Comparison of ENCODE assay signal across 15 cellular contexts in genomic region chr10:99530108-99531025, GRCh38. TPM values are rescaled to one million over a fixed set of nuclear protein-coding genes. Genes with fewer than 3 reads are reported as not detected.
DNase-seq lines count a peak whose midpoint lies in the region; TF ChIP-seq lines count a peak whose summit lies in the region.
"Had no signal": no experiment of that assay in that cellular context is flagged by ENCODE, and none has a peak within 500 bp of the region (broad histone marks: within the 10 kb centered on the region; RNA-seq: fewer than 3 reads in every experiment).

No MANE protein-coding gene starts in this region.

- DNase-seq in cardiac muscle cell (ENCODE audit: low read depth in 1 of 2, low spot score in 1 of 2), result no peak
- no peak for DNase-seq in cardiac septum (ENCODE audit: low spot score)
- no peak for DNase-seq in activated naive CD8-positive, alpha-beta T cell treated with anti-CD3 and anti-CD28 coated beads for 36 hours
- peak; percentile 62 for DNase-seq in mesenchymal stem cell
- no peak for DNase-seq in type B pancreatic cell (ENCODE audit: extremely low spot score, unreplicated experiment)
- no peak for DNase-seq in HEK293T (ENCODE audit: extremely low spot score)
- DNase-seq in caudate nucleus (lab: John Stamatoyannopoulos, UW), result no peak
- DNase-seq in NCI-H524 treated with DMSO at 0.1 percent for 48 hours (lab: John Stamatoyannopoulos, UW), result no peak
- DNase-seq: NCI-H1105, NCI-H82 had no signal

- H3K4me3 Mint-ChIP-seq in activated naive CD8-positive, alpha-beta T cell treated with anti-CD3 and anti-CD28 coated beads for 36 hours, result peak overlapping the region; percentile 29
- H3K4me3 Mint-ChIP-seq in type B pancreatic cell, result peak overlapping the region; percentile 47

- H3K79me1 ChIP-seq in mesenchymal stem cell (replicated peaks; ENCODE audit: low read length, poor library complexity, severe bottlenecking), result no peaks in the 10 kb centered on the region

- H3K18ac ChIP-seq in mesenchymal stem cell (ENCODE audit: low read depth in 1 of 2, low read length in 2 of 2), result peak overlapping the region; percentile 93 to 98

- no peak overlapping the region for H2BK5ac ChIP-seq in mesenchymal stem cell (ENCODE audit: low read depth, low read length, poor library complexity, severe bottlenecking)

- H3K36me3 ChIP-seq in cardiac muscle cell, result no peaks in the 10 kb centered on the region
- H3K36me3 ChIP-seq in mesenchymal stem cell (ENCODE audit: control insufficient read depth in 1 of 2, insufficient read depth in 2 of 2, low read depth in 1 of 2, low read length in 2 of 2), result peaks cover 0 to 5% of the 10 kb centered on the region in 2 experiments
- H3K36me3 ChIP-seq: left lung, right lobe of liver had no signal

- no peak for TF ChIP-seq CTCF in cardiac muscle cell (IDR thresholded peaks at IDR 0.05; ENCODE audit: low read depth, low read length)
- no peak for TF ChIP-seq CTCF in type B pancreatic cell (conservative IDR thresholded peaks at IDR 0.05)

- H2BK120ac ChIP-seq in mesenchymal stem cell (ENCODE audit: low read depth, low read length), result peak overlapping the region; percentile 97

- POLR2A ChIA-PET in HEK293T (lab: Yijun Ruan, JAX), result interaction anchor here (0.6 to 4.7 kb wide), 3 partner anchors 8 to 90 kb away, joined by 3 to 21 read pairs (median 3); no protein-coding TSS in a partner anchor

- no peak overlapping the region for H3K9ac ChIP-seq in mesenchymal stem cell (ENCODE audit: low read length)

- H3K4me1 Mint-ChIP-seq in activated naive CD8-positive, alpha-beta T cell treated with anti-CD3 and anti-CD28 coated beads for 36 hours, result peaks cover 33% of the 10 kb centered on the region
- H3K4me1 Mint-ChIP-seq in type B pancreatic cell (ENCODE audit: unreplicated experiment), result peaks cover 7% of the 10 kb centered on the region

- peaks cover 100% of the 10 kb centered on the region for H3K27me3 ChIP-seq in cardiac muscle cell
- H3K27me3 ChIP-seq in mesenchymal stem cell (ENCODE audit: control insufficient read depth in 1 of 2, insufficient read depth in 1 of 2, low read length in 2 of 2), result peaks cover 97 to 98% of the 10 kb centered on the region in 2 experiments

- CTCF ChIA-PET in HEK293T (lab: Yijun Ruan, JAX), result interaction anchor here (0.6 kb wide), 1 partner anchor 24 kb away, joined by 3 read pairs; no protein-coding TSS in a partner anchor

- peak overlapping the region; percentile 83 to 100 for H3K23ac ChIP-seq in mesenchymal stem cell (ENCODE audit: low read length in 2 of 2)

- peak overlapping the region; percentile 91 to 99 for H3K4ac ChIP-seq in mesenchymal stem cell (ENCODE audit: low read depth in 1 of 2, low read length in 2 of 2)

- 4% methylated on average over 45 of the region's 46 CpGs for WGBS in mesenchymal stem cell

- no peaks in the 10 kb centered on the region for H3K9me3 ChIP-seq in cardiac muscle cell (ENCODE audit: low read depth)
- peaks cover 6% of the 10 kb centered on the region for H3K9me3 ChIP-seq in mesenchymal stem cell (ENCODE audit: control insufficient read depth, low read length)
- H3K9me3 ChIP-seq: left lung, right lobe of liver had no signal

- peaks cover 96% of the 10 kb centered on the region for H3K27me3 Mint-ChIP-seq in activated naive CD8-positive, alpha-beta T cell treated with anti-CD3 and anti-CD28 coated beads for 36 hours
- peaks cover 97% of the 10 kb centered on the region for H3K27me3 Mint-ChIP-seq in type B pancreatic cell

- peak overlapping the region; percentile 0 for H3K4me3 ChIP-seq in cardiac muscle cell
- H3K4me3 ChIP-seq in mesenchymal stem cell (ENCODE audit: insufficient read depth in 1 of 2, low read depth in 1 of 2, low read length in 2 of 2), result no peak overlapping the region
- H3K4me3 ChIP-seq: left lung, right lobe of liver had no signal

- H3K14ac ChIP-seq in mesenchymal stem cell (ENCODE audit: low read length in 2 of 2), result peak overlapping the region; percentile 80 to 97

- peaks cover 5% of the 10 kb centered on the region for H3K9me3 Mint-ChIP-seq in activated naive CD8-positive, alpha-beta T cell treated with anti-CD3 and anti-CD28 coated beads for 36 hours
- no peaks in the 10 kb centered on the region for H3K9me3 Mint-ChIP-seq in type B pancreatic cell

- intact Hi-C loops in cardiac septum (cut with DNase I), result no loop called here

- peak overlapping the region; percentile 100 for H2BK15ac ChIP-seq in mesenchymal stem cell (ENCODE audit: low read depth, poor library complexity, severe bottlenecking)

- H3K4me2 ChIP-seq in mesenchymal stem cell (ENCODE audit: low read length, poor library complexity, severe bottlenecking), result peak overlapping the region; percentile 14

- H4K8ac ChIP-seq in mesenchymal stem cell (ENCODE audit: low read length), result peak overlapping the region; percentile 98

- H2AK5ac ChIP-seq in mesenchymal stem cell (ENCODE audit: low read length, severe bottlenecking), result no peak overlapping the region

- peak overlapping the region; percentile 92 to 95 for H2BK12ac ChIP-seq in mesenchymal stem cell (ENCODE audit: low read length in 2 of 2)

- H4K91ac ChIP-seq in mesenchymal stem cell (ENCODE audit: low read length), result peak overlapping the region; percentile 97

- H3K4me1 ChIP-seq in cardiac muscle cell (ENCODE audit: low read depth) (peaks cover 13% of the 10 kb centered on the region), mesenchymal stem cell (ENCODE audit: control insufficient read depth, insufficient read depth, low read depth, low read length) (peaks cover 16% of the 10 kb centered on the region)

- no peak overlapping the region for H2AFZ ChIP-seq in mesenchymal stem cell (ENCODE audit: low read depth, low read length)

- no peak overlapping the region for H3K27ac ChIP-seq in cardiac muscle cell
- H3K27ac ChIP-seq in mesenchymal stem cell (ENCODE audit: low read length, poor library complexity, severe bottlenecking), result no peak overlapping the region
- no peak overlapping the region for H3K27ac ChIP-seq in caudate nucleus (ENCODE audit: low read depth, low read length)
- H3K27ac ChIP-seq: HL-60, left lung, right lobe of liver had no signal

- H3K36me3 Mint-ChIP-seq in activated naive CD8-positive, alpha-beta T cell treated with anti-CD3 and anti-CD28 coated beads for 36 hours, result peaks cover 2% of the 10 kb centered on the region
- H3K36me3 Mint-ChIP-seq in type B pancreatic cell, result peaks cover 4% of the 10 kb centered on the region

- H3K27ac Mint-ChIP-seq in activated naive CD8-positive, alpha-beta T cell treated with anti-CD3 and anti-CD28 coated beads for 36 hours, result no peak overlapping the region
- H3K27ac Mint-ChIP-seq in type B pancreatic cell, result no peak overlapping the region

TF ChIP-seq in HEK293T, 16 proteins besides CTCF, POLR2A, EP300 and RAD21:
- TF ChIP-seq NFRKB (IDR thresholded peaks at IDR 0.05) (no peak), L3MBTL2 (conservative IDR thresholded peaks at IDR 0.05) (no peak), CTBP1 (IDR thresholded peaks at IDR 0.05; ENCODE audit: borderline replicate concordance) (no peak), FOXM1 (IDR thresholded peaks at IDR 0.05; ENCODE audit: borderline replicate concordance) (no peak), ZNF384 (IDR thresholded peaks at IDR 0.05) (no peak), SUZ12 (IDR thresholded peaks at IDR 0.05) (no peak)
TF ChIP-seq in HEK293T: peak in this region for 0.

RNA-seq across cellular contexts. Expression of gene NKX2-3, which starts 2.4 kb away (rescaled TPM):
- total RNA-seq in cardiac muscle cell (not detected in 2 replicates), cardiac septum (not detected), type B pancreatic cell (ENCODE audit: low replicate concordance) (not detected in 2 replicates)
- 0.39 TPM in 1 of 2 replicates, not detected in the other for polyA plus RNA-seq in cardiac muscle cell
- total RNA-seq in activated naive CD8-positive, alpha-beta T cell treated with anti-CD3 and anti-CD28 coated beads for 36 hours, result not detected
- polyA plus RNA-seq in mesenchymal stem cell (2013, experiment 1 of 2), result 59.0 TPM
- 58.4 TPM for polyA plus RNA-seq in mesenchymal stem cell (2013, experiment 2 of 2)
- total RNA-seq: activated CD8-positive, alpha-beta memory T cell treated with anti-CD3 and anti-CD28 coated beads for 36 hours; fibroblast of lung; left lung had no signal
- polyA plus RNA-seq: fibroblast of lung had no signal
